24 cellular contexts compared by ENCODE assay signal in the genomic region with DNA sequence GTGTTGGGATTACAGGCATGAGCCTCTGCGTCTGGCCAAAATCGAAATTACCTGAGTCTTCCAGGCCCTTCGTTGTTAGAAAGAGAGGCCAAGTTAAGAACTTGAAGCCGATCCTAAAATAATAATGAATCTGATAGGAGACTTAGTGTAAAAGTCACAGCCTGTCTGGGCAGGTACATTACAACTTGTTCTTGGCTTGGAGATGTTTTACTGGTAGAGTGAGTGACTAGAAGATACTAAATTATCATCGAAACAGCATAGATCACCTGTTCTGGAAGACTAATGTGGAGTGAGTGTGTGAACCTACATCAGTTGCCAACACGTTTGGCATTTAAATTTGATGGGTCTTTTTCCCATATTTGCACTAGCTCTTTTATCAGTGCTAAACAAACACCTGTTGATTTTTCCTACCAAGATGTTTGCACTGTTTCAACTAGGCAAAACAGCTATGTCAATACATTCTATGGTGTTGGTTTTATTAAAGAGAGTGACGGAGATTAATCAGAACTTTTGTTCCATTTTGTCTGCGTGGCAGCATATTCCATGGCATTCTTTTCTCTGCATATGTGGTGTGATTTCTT. TPM values are rescaled to one million over a fixed set of nuclear protein-coding genes. Genes with fewer than 3 reads are reported as not detected.
A peak's percentile ranks its signal among the peaks of the same experiment; 100 is the strongest.
DNase-seq lines count a peak whose midpoint lies in the region; ATAC-seq and TF ChIP-seq lines count a peak whose summit lies in the region.
"Had no signal": no experiment of that assay in that cellular context is flagged by ENCODE, and none has a peak within 500 bp of the region (broad histone marks: within the 10 kb centered on the region; RNA-seq: fewer than 3 reads in every experiment).

No MANE protein-coding gene starts in this region.

- H3K27ac ChIP-seq in esophagus squamous epithelium, result peak overlapping the region; percentile 10 to 88 (median 68)
- H3K27ac ChIP-seq: esophagus muscularis mucosa, GM23248, ovary, thyroid gland had no signal

- 57 to 63% methylated on average over 7 to 8 of the region's 8 CpGs for WGBS in esophagus squamous epithelium, 2 donors

- no peaks in the 10 kb centered on the region for H3K27me3 ChIP-seq in esophagus squamous epithelium
- H3K27me3 ChIP-seq: esophagus muscularis mucosa, ovary, thyroid gland had no signal

- H3K4me1 Mint-ChIP-seq in natural killer cell treated with Interleukin-12 subunit alpha and Interleukin-12 subunit beta and Interleukin-15 and Interleukin-18, amount 100 ng/mL, for 72 hours (ENCODE audit: low read depth in 2 of 2), result peaks cover 44 to 62% of the 10 kb centered on the region in 2 donors
- peaks cover 34 to 46% of the 10 kb centered on the region in 2 donors for H3K4me1 Mint-ChIP-seq in natural killer cell
- peaks cover 55% of the 10 kb centered on the region for H3K4me1 Mint-ChIP-seq in T-helper 2 cell treated with Interferon-gamma antibody and Interleukin-4, amounts not matched to agents 5 μg/mL and 100 μg/mL, for 36 hours (ENCODE audit: low read depth)

- peaks cover 15 to 68% (median 19%) of the 10 kb centered on the region in 3 donors for H3K4me1 ChIP-seq in esophagus squamous epithelium

- no peaks in the 10 kb centered on the region for H3K27me3 Mint-ChIP-seq in natural killer cell treated with Interleukin-12 subunit alpha and Interleukin-12 subunit beta and Interleukin-15 and Interleukin-18, amount 100 ng/mL, for 72 hours
- no peaks in the 10 kb centered on the region for H3K27me3 Mint-ChIP-seq in natural killer cell (ENCODE audit: low read depth in 2 of 2)
- no peaks in the 10 kb centered on the region for H3K27me3 Mint-ChIP-seq in T-helper 2 cell treated with Interferon-gamma antibody and Interleukin-4, amounts not matched to agents 5 μg/mL and 100 μg/mL, for 36 hours (ENCODE audit: low read depth)
- H3K27me3 Mint-ChIP-seq: activated CD8-positive, alpha-beta T cell treated with anti-CD3 and anti-CD28 coated beads for 36 hours; activated naive CD4-positive, alpha-beta T cell treated with anti-CD3 and anti-CD28 coated beads, Interleukin-2, amount 10 ng/mL, durations not matched to agents 7 days and 5 days; CD4-positive, alpha-beta T cell; IgD-negative memory B cell; naive thymus-derived CD4-positive, alpha-beta T cell; T-cell had no signal

- intact Hi-C loops in natural killer cell (cut with micrococcal nuclease) (no loop called here), esophagus squamous epithelium (cut with DNase I) (no loop called here)

- H3K9me3 ChIP-seq in esophagus squamous epithelium, result no peaks in the 10 kb centered on the region
- H3K9me3 ChIP-seq: esophagus muscularis mucosa, ovary, thyroid gland had no signal

- H3K36me3 Mint-ChIP-seq in natural killer cell treated with Interleukin-12 subunit alpha and Interleukin-12 subunit beta and Interleukin-15 and Interleukin-18, amount 100 ng/mL, for 72 hours, result peaks cover 5% of the 10 kb centered on the region
- H3K36me3 Mint-ChIP-seq in natural killer cell, result no peaks in the 10 kb centered on the region
- H3K36me3 Mint-ChIP-seq in T-helper 2 cell treated with Interferon-gamma antibody and Interleukin-4, amounts not matched to agents 5 μg/mL and 100 μg/mL, for 36 hours (ENCODE audit: low read depth), result peaks cover 28% of the 10 kb centered on the region

- H3K27ac Mint-ChIP-seq in natural killer cell treated with Interleukin-12 subunit alpha and Interleukin-12 subunit beta and Interleukin-15 and Interleukin-18, amount 100 ng/mL, for 72 hours, result peak overlapping the region; percentile 9 to 47
- no peak overlapping the region for H3K27ac Mint-ChIP-seq in natural killer cell
- no peak overlapping the region for H3K27ac Mint-ChIP-seq in T-helper 2 cell treated with Interferon-gamma antibody and Interleukin-4, amounts not matched to agents 5 μg/mL and 100 μg/mL, for 36 hours
- H3K27ac Mint-ChIP-seq: activated CD8-positive, alpha-beta T cell treated with anti-CD3 and anti-CD28 coated beads for 36 hours; activated naive CD4-positive, alpha-beta T cell treated with anti-CD3 and anti-CD28 coated beads, Interleukin-2, amount 10 ng/mL, durations not matched to agents 7 days and 5 days; CD4-positive, alpha-beta T cell; IgD-negative memory B cell; T-cell had no signal

- TF ChIP-seq POLR2A in esophagus squamous epithelium (IDR thresholded peaks at IDR 0.05), result no peak

- no peak overlapping the region for H3K4me3 Mint-ChIP-seq in natural killer cell treated with Interleukin-12 subunit alpha and Interleukin-12 subunit beta and Interleukin-15 and Interleukin-18, amount 100 ng/mL, for 72 hours
- H3K4me3 Mint-ChIP-seq in natural killer cell, result no peak overlapping the region
- no peak overlapping the region for H3K4me3 Mint-ChIP-seq in T-helper 2 cell treated with Interferon-gamma antibody and Interleukin-4, amounts not matched to agents 5 μg/mL and 100 μg/mL, for 36 hours
- H3K4me3 Mint-ChIP-seq: activated CD8-positive, alpha-beta T cell treated with anti-CD3 and anti-CD28 coated beads for 36 hours; activated naive CD4-positive, alpha-beta T cell treated with anti-CD3 and anti-CD28 coated beads, Interleukin-2, amount 10 ng/mL, durations not matched to agents 7 days and 5 days; CD4-positive, alpha-beta T cell; T-cell had no signal

- no peaks in the 10 kb centered on the region for H3K9me3 Mint-ChIP-seq in natural killer cell treated with Interleukin-12 subunit alpha and Interleukin-12 subunit beta and Interleukin-15 and Interleukin-18, amount 100 ng/mL, for 72 hours
- H3K9me3 Mint-ChIP-seq in natural killer cell, result no peaks in the 10 kb centered on the region
- no peaks in the 10 kb centered on the region for H3K9me3 Mint-ChIP-seq in T-helper 2 cell treated with Interferon-gamma antibody and Interleukin-4, amounts not matched to agents 5 μg/mL and 100 μg/mL, for 36 hours
- H3K9me3 Mint-ChIP-seq: activated CD8-positive, alpha-beta T cell treated with anti-CD3 and anti-CD28 coated beads for 36 hours; activated naive CD4-positive, alpha-beta T cell treated with anti-CD3 and anti-CD28 coated beads, Interleukin-2, amount 10 ng/mL, durations not matched to agents 7 days and 5 days; CD4-positive, alpha-beta T cell; IgD-negative memory B cell; T-cell had no signal

- H3K4me3 ChIP-seq in esophagus squamous epithelium, result no peak overlapping the region
- H3K4me3 ChIP-seq: esophagus muscularis mucosa, GM23248, ovary, thyroid gland had no signal

- no peaks in the 10 kb centered on the region for H3K36me3 ChIP-seq in esophagus squamous epithelium
- H3K36me3 ChIP-seq: esophagus muscularis mucosa, ovary, thyroid gland had no signal

- TF ChIP-seq CTCF in natural killer cell (IDR thresholded peaks at IDR 0.05) (no peak), esophagus squamous epithelium (IDR thresholded peaks at IDR 0.05) (no peak)

- no peak for ATAC-seq in natural killer cell treated with Interleukin-12 subunit alpha and Interleukin-12 subunit beta and Interleukin-15 and Interleukin-18, amount 100 ng/mL, for 72 hours
- ATAC-seq in natural killer cell, result no peak
- ATAC-seq in HG03135 (IDR thresholded peaks at IDR 0.05; ENCODE audit: unreplicated experiment), result no peak
- ATAC-seq: activated CD8-positive, alpha-beta T cell treated with anti-CD3 and anti-CD28 coated beads for 36 hours; naive thymus-derived CD4-positive, alpha-beta T cell; T-cell had no signal

- DNase-seq in natural killer cell treated with Interleukin-12 subunit alpha and Interleukin-12 subunit beta and Interleukin-15 and Interleukin-18, amount 100 ng/mL, for 72 hours (ENCODE audit: low spot score), result no peak
- no peak for DNase-seq in natural killer cell
- peak; percentile 22 for DNase-seq in NCI-H345 treated with DMSO at 0.1 percent for 48 hours (lab: John Stamatoyannopoulos, UW; ENCODE audit: unreplicated experiment)
- DNase-seq in esophagus squamous epithelium (lab: John Stamatoyannopoulos, UW), result no peak
- DNase-seq in HCEC 1CT, result no peak
- no peak for DNase-seq in T-helper 2 cell treated with Interferon-gamma antibody and Interleukin-4, amounts not matched to agents 5 μg/mL and 100 μg/mL, for 36 hours (ENCODE audit: low spot score)
- no peak for DNase-seq in inferior parietal cortex (ENCODE audit: extremely low spot score)
- DNase-seq: activated CD8-positive, alpha-beta T cell treated with anti-CD3 and anti-CD28 coated beads for 36 hours; activated naive CD4-positive, alpha-beta T cell treated with anti-CD3 and anti-CD28 coated beads, Interleukin-2, amount 10 ng/mL, durations not matched to agents 7 days and 5 days; CD4-positive, alpha-beta T cell; DMS79; GM23248; MM.1S; naive thymus-derived CD4-positive, alpha-beta T cell; NCI-H748 treated with DMSO at 0.1 percent for 48 hours; ovary; SHP77 treated with DMSO at 0.1 percent for 48 hours; stimulated activated CD4-positive, alpha-beta T cell treated with anti-CD3 and anti-CD28 coated beads, Interleukin-1b, Interleukin-23, amount 100 ng/mL, for 48 hours; stimulated activated naive CD4-positive, alpha-beta T cell; T-cell; thyroid gland had no signal

RNA-seq across cellular contexts. Expression of a gene that starts 4.6 kb away (rescaled TPM):
- total RNA-seq in natural killer cell treated with Interleukin-12 subunit alpha and Interleukin-12 subunit beta and Interleukin-15 and Interleukin-18, amount 100 ng/mL, for 72 hours, result 10 to 100 TPM; 23.5 to 23.7 TPM
- total RNA-seq in natural killer cell (1 to 10 TPM in 1 of 3 donors, under 1 TPM in 2; 0.75 to 2.1 (median 0.75) TPM), esophagus squamous epithelium (1 to 10 TPM; 1.4 to 4.7 (median 2.0) TPM)

RNA-seq across cellular contexts. Expression of a gene that starts 5.0 kb away (rescaled TPM):
- total RNA-seq in natural killer cell treated with Interleukin-12 subunit alpha and Interleukin-12 subunit beta and Interleukin-15 and Interleukin-18, amount 100 ng/mL, for 72 hours, result 10 to 100 TPM; 27.3 to 37.8 TPM
- total RNA-seq in natural killer cell, result 10 to 100 TPM in 2 of 3 donors, 1 to 10 TPM in 1; 8.0 to 12.1 (median 12.0) TPM
- total RNA-seq in esophagus squamous epithelium, result 10 to 100 TPM in 3 of 4 donors, 1 to 10 TPM in 1; 8.7 to 13.2 (median 10.4) TPM

Comparison
In these comparisons a context has a peak if more than half of its experiments do, and no peak if none do; other contexts are left out.
1. H3K27ac Mint-ChIP-seq: peak in natural killer cell treated with Interleukin-12 subunit alpha and Interleukin-12 subunit beta and Interleukin-15 and Interleukin-18, amount 100 ng/mL, for 72 hours (2 of 2); none in natural killer cell (0 of 2) and T-helper 2 cell treated with Interferon-gamma antibody and Interleukin-4, amounts not matched to agents 5 μg/mL and 100 μg/mL, for 36 hours (single experiment).
2. RNA of a gene that starts 4.6 kb away (total RNA-seq): 23.5 to 23.7 TPM in natural killer cell treated with Interleukin-12 subunit alpha and Interleukin-12 subunit beta and Interleukin-15 and Interleukin-18, amount 100 ng/mL, for 72 hours; 1.4 to 4.7 TPM in esophagus squamous epithelium and 0.75 to 2.1 TPM in natural killer cell; every median in the first group is over 4 times any median in the second.